Comparison of ENCODE assay signal across 8 cellular contexts in genomic region chr11:109939176-109939810, GRCh38.
A peak's percentile ranks its signal among the peaks of the same experiment; 100 is the strongest.
DNase-seq lines count a peak whose midpoint lies in the region; ATAC-seq, FAIRE-seq and TF ChIP-seq lines count a peak whose summit lies in the region.

No MANE protein-coding gene starts in this region.

- TF ChIP-seq CTCF in brain microvascular endothelial cell (IDR thresholded peaks at IDR 0.05; ENCODE audit: low read depth, low read length, missing control alignments) = peak; percentile 79
- TF ChIP-seq CTCF in keratinocyte (optimal IDR thresholded peaks at IDR 0.05 in 1 of 3, IDR thresholded peaks at IDR 0.05 in 1 of 3, conservative IDR thresholded peaks at IDR 0.05 in 1 of 3; ENCODE audit: extremely low read depth in 1 of 3, insufficient read depth in 2 of 3, low read length in 3 of 3) = peak; percentile 61 to 69 (median 66)
- TF ChIP-seq CTCF in uterus (IDR thresholded peaks at IDR 0.05) = peak in 3 of 4 experiments; percentile 10 to 38 (median 22)

- ATAC-seq in HG02870 (IDR thresholded peaks at IDR 0.05; ENCODE audit: unreplicated experiment) (peak; percentile 78), GM19397 (IDR thresholded peaks at IDR 0.05; ENCODE audit: unreplicated experiment) (no peak)

- TF ChIP-seq POLR2A in uterus (IDR thresholded peaks at IDR 0.05) = no peak

- no peak overlapping the region for H3K27ac ChIP-seq in brain microvascular endothelial cell
- H3K27ac ChIP-seq in keratinocyte (ENCODE audit: control insufficient read depth, insufficient read depth, low read length) = no peak overlapping the region
- H3K27ac ChIP-seq in uterus = no peak overlapping the region

- no peak overlapping the region for H2AFZ ChIP-seq in keratinocyte (ENCODE audit: control insufficient read depth, low read length)

- no peaks in the 10 kb centered on the region for H3K36me3 ChIP-seq in brain microvascular endothelial cell (replicated peaks)
- H3K36me3 ChIP-seq in keratinocyte (ENCODE audit: control insufficient read depth in 2 of 2, extremely low read depth in 1 of 2, insufficient read depth in 2 of 2, low read length in 2 of 2) = no peaks in the 10 kb centered on the region
- no peaks in the 10 kb centered on the region for H3K36me3 ChIP-seq in uterus

- H3K27me3 ChIP-seq in brain microvascular endothelial cell (replicated peaks) = no peaks in the 10 kb centered on the region
- no peaks in the 10 kb centered on the region for H3K27me3 ChIP-seq in keratinocyte (ENCODE audit: control insufficient read depth, extremely low read depth, insufficient read depth, low read length)
- H3K27me3 ChIP-seq in uterus = no peaks in the 10 kb centered on the region

- FAIRE-seq in keratinocyte (lab: Jason Lieb, UNC) = peak; percentile 88

- no peak overlapping the region for H3K4me2 ChIP-seq in keratinocyte (ENCODE audit: control insufficient read depth, extremely low read depth, insufficient read depth, low read depth, low read length)

- intact Hi-C loops in uterus (cut with DNase I; ENCODE audit: low total_unique reads) = no loop called here

- H3K9ac ChIP-seq in keratinocyte (ENCODE audit: control insufficient read depth, extremely low read depth, insufficient read depth, low read length) = no peak overlapping the region

- H3K4me3 ChIP-seq in brain microvascular endothelial cell (ENCODE audit: low read depth, low read length) = no peak overlapping the region
- H3K4me3 ChIP-seq in keratinocyte (ENCODE audit: control insufficient read depth in 2 of 3, extremely low read depth in 1 of 3, insufficient read depth in 2 of 3, low read depth in 1 of 3, low read length in 3 of 3) = no peak overlapping the region
- H3K4me3 ChIP-seq in uterus = no peak overlapping the region

- H3K4me1 ChIP-seq in keratinocyte (ENCODE audit: control insufficient read depth, extremely low read depth, insufficient read depth, low read length) (peaks cover 13% of the 10 kb centered on the region), uterus (no peaks in the 10 kb centered on the region)

- dilution Hi-C loops in keratinocyte (cut with MboI; ENCODE audit: extremely low pct_ligation_motif_present, low sequenced_read_pairs) = no loop called here

- H3K9me1 ChIP-seq in keratinocyte (ENCODE audit: control insufficient read depth, extremely low read depth, insufficient read depth, low read length) = no peaks in the 10 kb centered on the region

- H3K9me3 ChIP-seq in keratinocyte (ENCODE audit: control insufficient read depth, low read depth, low read length) = no peaks in the 10 kb centered on the region
- no peaks in the 10 kb centered on the region for H3K9me3 ChIP-seq in uterus

- H3K79me2 ChIP-seq in keratinocyte (ENCODE audit: control insufficient read depth, insufficient read depth, low read length) = no peaks in the 10 kb centered on the region

- DNase-seq in DMS53 treated with DMSO at 0.1 percent for 48 hours (lab: John Stamatoyannopoulos, UW; ENCODE audit: unreplicated experiment) (peak; percentile 88), NCI-H510A treated with DMSO at 0.1 percent for 48 hours (lab: John Stamatoyannopoulos, UW) (peak; percentile 80), brain microvascular endothelial cell (peak; percentile 68), keratinocyte (ENCODE audit: low read depth, low spot score) (peak; percentile 55), uterus (no peak)
- DNase-seq in stimulated activated CD4-positive, alpha-beta T cell treated with anti-CD3 and anti-CD28 coated beads, Interleukin-1b, Interleukin-23, amount 100 ng/mL, for 48 hours = no peak

- H4K20me1 ChIP-seq in keratinocyte (ENCODE audit: control insufficient read depth, extremely low read depth, insufficient read depth, low read length) = no peaks in the 10 kb centered on the region

- in situ Hi-C loops in brain microvascular endothelial cell (cut with HindIII; ENCODE audit: low pct_ligation_motif_present, low sequenced_read_pairs) = no loop called here

Comparison
In these comparisons a context has a peak if more than half of its experiments do, and no peak if none do; other contexts are left out.
1. DNase-seq: peak in DMS53 treated with DMSO at 0.1 percent for 48 hours (single experiment), NCI-H510A treated with DMSO at 0.1 percent for 48 hours (single experiment), brain microvascular endothelial cell (single experiment) and keratinocyte (single experiment); none in uterus (0 of 2) and stimulated activated CD4-positive, alpha-beta T cell treated with anti-CD3 and anti-CD28 coated beads, Interleukin-1b, Interleukin-23, amount 100 ng/mL, for 48 hours (single experiment).
2. CTCF ChIP-seq: peak in every context shown above with its lines; median percentile 79 in brain microvascular endothelial cell; 66 in keratinocyte; 22 in uterus.